Comparison of ENCODE assay signal across 9 cellular contexts in the genomic region with DNA sequence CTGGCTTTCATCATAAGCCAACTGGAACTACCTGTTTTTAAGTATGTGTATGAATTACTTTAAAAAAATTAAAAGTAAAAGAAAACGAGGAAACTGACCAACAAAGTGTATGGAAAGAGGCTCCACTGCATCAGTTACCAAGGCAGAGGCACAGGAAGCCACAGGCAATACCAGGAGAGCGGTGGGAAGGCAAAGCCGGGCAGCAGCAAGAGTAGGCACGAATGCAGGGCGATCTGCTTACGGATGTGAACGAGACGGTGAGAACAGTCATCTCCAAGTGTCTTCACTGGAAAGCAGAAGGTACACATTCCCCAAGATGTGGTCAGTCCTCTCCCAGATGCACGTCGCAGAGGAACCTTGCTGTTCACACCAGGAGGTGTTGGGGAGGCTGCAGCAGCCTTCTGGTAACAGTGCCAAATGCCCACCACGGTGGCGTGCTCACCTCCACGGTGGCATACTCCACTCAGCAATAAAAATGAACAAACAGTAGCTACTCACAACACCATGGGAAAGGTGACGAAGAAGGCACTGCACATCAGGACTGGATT.
"Had no signal": no experiment of that assay in that cellular context is flagged by ENCODE, and none has a peak within 500 bp of the region (broad histone marks: within the 10 kb centered on the region; RNA-seq: fewer than 3 reads in every experiment).

No MANE protein-coding gene starts in this region.

- H3K9me3 ChIP-seq: thyroid gland had no signal

- H3K27ac Mint-ChIP-seq: activated CD4-positive, alpha-beta T cell treated with anti-CD3 and anti-CD28 coated beads, Interleukin-2, amount 10 ng/mL, durations not matched to agents 24 days and 14 days; nephron; T-helper 1 cell treated with Interleukin-12 subunit alpha and Interleukin-12 subunit beta and Interleukin-4 antibody, amounts not matched to agents 30 μg/mL and 1 μg/mL, for 36 hours had no signal

- H3K27me3 Mint-ChIP-seq: activated CD4-positive, alpha-beta T cell treated with anti-CD3 and anti-CD28 coated beads, Interleukin-2, amount 10 ng/mL, durations not matched to agents 24 days and 14 days had no signal

- DNase-seq: activated CD4-positive, alpha-beta T cell treated with anti-CD3 and anti-CD28 coated beads, Interleukin-2, amount 10 ng/mL, durations not matched to agents 24 days and 14 days; activated CD8-positive, alpha-beta memory T cell treated with anti-CD3 and anti-CD28 coated beads for 24 hours; activated T-cell treated with anti-CD3 and anti-CD28 coated beads for 4 hours; cortex of kidney; effector memory CD4-positive, alpha-beta T cell; mammary epithelial cell; thyroid gland had no signal

- H3K27ac ChIP-seq: thyroid gland had no signal

- H3K4me3 ChIP-seq: thyroid gland had no signal

- H3K4me1 Mint-ChIP-seq: nephron had no signal

- H3K4me3 Mint-ChIP-seq: activated CD4-positive, alpha-beta T cell treated with anti-CD3 and anti-CD28 coated beads, Interleukin-2, amount 10 ng/mL, durations not matched to agents 24 days and 14 days; nephron; T-helper 1 cell treated with Interleukin-12 subunit alpha and Interleukin-12 subunit beta and Interleukin-4 antibody, amounts not matched to agents 30 μg/mL and 1 μg/mL, for 36 hours had no signal

- H3K27me3 ChIP-seq: thyroid gland had no signal
